ENCODE assay signal across 1 cellular context in the genomic region with DNA sequence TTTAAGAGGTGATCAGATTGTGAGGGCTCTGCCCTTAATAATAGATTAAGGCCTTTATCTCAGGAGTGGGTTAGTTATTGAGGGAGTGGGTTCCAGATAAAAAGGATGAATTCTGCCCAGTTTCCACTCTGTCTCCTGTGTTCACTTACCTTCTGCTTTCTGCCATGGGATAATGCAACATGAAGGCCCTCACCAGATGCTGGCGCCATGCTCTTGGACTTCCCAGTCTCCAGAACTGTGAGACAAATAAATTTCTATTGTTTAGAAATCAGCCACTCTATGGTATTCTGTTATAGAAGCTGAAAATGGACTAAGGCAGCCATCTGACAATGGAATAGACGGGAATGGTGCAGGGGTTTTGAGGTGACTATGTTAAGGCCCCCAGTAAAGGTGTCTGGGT.
TF ChIP-seq lines count a peak whose summit lies in the region.

No MANE protein-coding gene starts in this region.

TF ChIP-seq in IMR-90, 13 proteins besides CTCF, POLR2A, EP300 and RAD21:
- TF ChIP-seq SMC3 (IDR thresholded peaks at IDR 0.05; ENCODE audit: low read depth, low read length): no peak
- no peak for TF ChIP-seq CEBPB (IDR thresholded peaks at IDR 0.05; ENCODE audit: low read depth, low read length)
- no peak for TF ChIP-seq MXI1 (IDR thresholded peaks at IDR 0.05; ENCODE audit: borderline replicate concordance, low read depth, low read length)
- no peak for TF ChIP-seq BHLHE40 (IDR thresholded peaks at IDR 0.05; ENCODE audit: low read depth, low read length)
- no peak for TF ChIP-seq MAFK (IDR thresholded peaks at IDR 0.05; ENCODE audit: low read depth, low read length)
- TF ChIP-seq RFX5 (IDR thresholded peaks at IDR 0.05; ENCODE audit: low read depth, low read length): no peak
- no peak for TF ChIP-seq NFE2L2 (IDR thresholded peaks at IDR 0.05; ENCODE audit: low read depth, low read length)
- TF ChIP-seq, protein P1, sequence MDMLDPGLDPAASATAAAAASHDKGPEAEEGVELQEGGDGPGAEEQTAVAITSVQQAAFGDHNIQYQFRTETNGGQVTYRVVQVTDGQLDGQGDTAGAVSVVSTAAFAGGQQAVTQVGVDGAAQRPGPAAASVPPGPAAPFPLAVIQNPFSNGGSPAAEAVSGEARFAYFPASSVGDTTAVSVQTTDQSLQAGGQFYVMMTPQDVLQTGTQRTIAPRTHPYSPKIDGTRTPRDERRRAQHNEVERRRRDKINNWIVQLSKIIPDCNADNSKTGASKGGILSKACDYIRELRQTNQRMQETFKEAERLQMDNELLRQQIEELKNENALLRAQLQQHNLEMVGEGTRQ (IDR thresholded peaks at IDR 0.05; ENCODE audit: low read depth, low read length): no peak
- TF ChIP-seq, protein P2, sequence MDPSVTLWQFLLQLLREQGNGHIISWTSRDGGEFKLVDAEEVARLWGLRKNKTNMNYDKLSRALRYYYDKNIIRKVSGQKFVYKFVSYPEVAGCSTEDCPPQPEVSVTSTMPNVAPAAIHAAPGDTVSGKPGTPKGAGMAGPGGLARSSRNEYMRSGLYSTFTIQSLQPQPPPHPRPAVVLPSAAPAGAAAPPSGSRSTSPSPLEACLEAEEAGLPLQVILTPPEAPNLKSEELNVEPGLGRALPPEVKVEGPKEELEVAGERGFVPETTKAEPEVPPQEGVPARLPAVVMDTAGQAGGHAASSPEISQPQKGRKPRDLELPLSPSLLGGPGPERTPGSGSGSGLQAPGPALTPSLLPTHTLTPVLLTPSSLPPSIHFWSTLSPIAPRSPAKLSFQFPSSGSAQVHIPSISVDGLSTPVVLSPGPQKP (IDR thresholded peaks at IDR 0.05; ENCODE audit: borderline replicate concordance, low read depth, low read length): no peak
- TF ChIP-seq FOS (IDR thresholded peaks at IDR 0.05; ENCODE audit: low read depth, low read length): no peak
- TF ChIP-seq MAZ (IDR thresholded peaks at IDR 0.05; ENCODE audit: borderline replicate concordance, low read depth, low read length): no peak
- TF ChIP-seq CHD1 (IDR thresholded peaks at IDR 0.05; ENCODE audit: low read depth, low read length): no peak
- no peak for TF ChIP-seq RCOR1 (IDR thresholded peaks at IDR 0.05; ENCODE audit: insufficient replicate concordance, low read length)
